In the genomic region with DNA sequence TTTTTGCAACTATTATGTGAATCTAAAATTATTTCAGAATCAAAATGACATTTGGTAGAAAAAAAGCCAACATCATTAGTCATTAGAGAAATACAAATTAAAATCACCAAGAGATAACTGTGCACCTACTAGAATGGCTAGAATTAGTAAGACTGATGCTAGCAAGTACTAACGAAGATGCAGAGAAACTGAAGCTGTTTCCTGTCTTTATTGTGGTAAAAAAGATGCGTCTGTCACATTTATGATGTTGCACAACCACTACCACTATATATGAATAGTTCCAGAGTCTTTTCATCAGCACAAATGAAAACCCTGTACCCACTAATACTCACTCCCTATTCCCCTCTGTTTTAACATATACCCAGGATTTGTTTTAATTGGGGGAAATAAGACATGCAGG, we compare ENCODE assay signal across 31 cellular contexts. TPM values are rescaled to one million over a fixed set of nuclear protein-coding genes. Genes with fewer than 3 reads are reported as not detected.
"Had no signal": no experiment of that assay in that cellular context is flagged by ENCODE, and none has a peak within 500 bp of the region (broad histone marks: within the 10 kb centered on the region; RNA-seq: fewer than 3 reads in every experiment).

No MANE protein-coding gene starts in this region.

- H3K36me3 ChIP-seq: ascending aorta, breast epithelium, gastroesophageal sphincter, heart right ventricle, WERI-Rb-1 had no signal

- H3K27ac ChIP-seq: ascending aorta, breast epithelium, coronary artery, dorsolateral prefrontal cortex, gastroesophageal sphincter, heart right ventricle, WERI-Rb-1 had no signal

- H3K9me3 ChIP-seq: ascending aorta, breast epithelium, gastroesophageal sphincter had no signal

- H3K4me3 ChIP-seq: ascending aorta, breast epithelium, coronary artery, dorsolateral prefrontal cortex, gastroesophageal sphincter, heart right ventricle had no signal

- DNase-seq: activated B cell treated with CpG ODN at 0.5 μM for 24 hours; activated CD4-positive, alpha-beta T cell treated with anti-CD3 and anti-CD28 coated beads for 48 hours; activated CD4-positive, alpha-beta T cell treated with anti-CD3 and anti-CD28 coated beads, Interleukin-2, amount 50 U/mL, for 1 hour; activated CD4-positive, alpha-beta T cell treated with anti-CD3 and anti-CD28 coated beads, Interleukin-2, amount 50 U/mL, for 48 hours; activated CD8-positive, alpha-beta memory T cell treated with anti-CD3 and anti-CD28 coated beads for 24 hours; activated CD8-positive, alpha-beta T cell treated with anti-CD3 and anti-CD28 coated beads for 36 hours; activated effector memory CD4-positive, alpha-beta T cell treated with anti-CD3 and anti-CD28 coated beads, Interleukin-2, amount 50 U/mL, for 16 hours; activated naive CD4-positive, alpha-beta T cell treated with anti-CD3 and anti-CD28 coated beads, Interleukin-2, amount 10 ng/mL, durations not matched to agents 7 days and 5 days; activated naive CD8-positive, alpha-beta T cell treated with anti-CD3 and anti-CD28 coated beads, Interleukin-2, amount 10 ng/mL, durations not matched to agents 7 days and 5 days; activated T-cell treated with anti-CD3 and anti-CD28 coated beads, Interleukin-2, amount 50 U/mL, for 4 hours; dorsolateral prefrontal cortex; effector memory CD4-positive, alpha-beta T cell; endodermal cell; foreskin melanocyte; heart right ventricle; T-helper 1 cell; T-helper 17 cell; T1000; WERI-Rb-1 had no signal

- H3K4me1 ChIP-seq: ascending aorta, breast epithelium, gastroesophageal sphincter, heart right ventricle had no signal

- H3K36me3 Mint-ChIP-seq: activated naive CD4-positive, alpha-beta T cell treated with anti-CD3 and anti-CD28 coated beads, Interleukin-2, amount 10 ng/mL, durations not matched to agents 7 days and 5 days; activated naive CD8-positive, alpha-beta T cell treated with anti-CD3 and anti-CD28 coated beads, Interleukin-2, amount 10 ng/mL, durations not matched to agents 7 days and 5 days; brain had no signal

- H3K27me3 ChIP-seq: ascending aorta, gastroesophageal sphincter had no signal

- H3K27ac Mint-ChIP-seq: activated B cell treated with CpG ODN at 0.5 μM for 24 hours; activated CD8-positive, alpha-beta T cell treated with anti-CD3 and anti-CD28 coated beads for 36 hours; activated naive CD4-positive, alpha-beta T cell treated with anti-CD3 and anti-CD28 coated beads, Interleukin-2, amount 10 ng/mL, durations not matched to agents 7 days and 5 days; activated naive CD4-positive, alpha-beta T cell treated with anti-CD3 and anti-CD28 coated beads, Interleukin-2, amount 50 U/mL, for 72 hours; activated naive CD8-positive, alpha-beta T cell treated with anti-CD3 and anti-CD28 coated beads, Interleukin-2, amount 10 ng/mL, durations not matched to agents 7 days and 5 days; activated T-helper 2 cell treated with anti-CD3 and anti-CD28 coated beads, Interferon-gamma antibody, Interleukin-2, Interleukin-4, amounts not matched to agents 10 μg/mL and 5 μg/mL and 100 μg/mL, durations not matched to agents 14 hours and 24 hours and 36 hours; brain; dendritic cell treated with granulocyte-macrophage colony-stimulating factor and Interleukin-4, amounts not matched to agents 40 ng/mL and 50 ng/mL, for 4 days; endodermal cell; T-helper 17 cell; T-helper 2 cell treated with Interferon-gamma antibody and Interleukin-4, amounts not matched to agents 5 μg/mL and 100 μg/mL, for 36 hours had no signal

- H3K4me3 Mint-ChIP-seq: activated B cell treated with CpG ODN at 0.5 μM for 24 hours; activated CD8-positive, alpha-beta T cell treated with anti-CD3 and anti-CD28 coated beads for 36 hours; activated naive CD4-positive, alpha-beta T cell treated with anti-CD3 and anti-CD28 coated beads, Interleukin-2, amount 10 ng/mL, durations not matched to agents 7 days and 5 days; activated naive CD8-positive, alpha-beta T cell treated with anti-CD3 and anti-CD28 coated beads, Interleukin-2, amount 10 ng/mL, durations not matched to agents 7 days and 5 days; activated T-cell treated with anti-CD3 and anti-CD28 coated beads, Interleukin-2, amount 50 U/mL, for 4 hours; brain; central memory CD8-positive, alpha-beta T cell; dendritic cell treated with granulocyte-macrophage colony-stimulating factor and Interleukin-4, amounts not matched to agents 40 ng/mL and 50 ng/mL, for 4 days; endodermal cell; T-helper 17 cell; T-helper 2 cell treated with Interferon-gamma antibody and Interleukin-4, amounts not matched to agents 5 μg/mL and 100 μg/mL, for 36 hours had no signal

- H3K9me3 Mint-ChIP-seq: activated naive CD4-positive, alpha-beta T cell treated with anti-CD3 and anti-CD28 coated beads, Interleukin-2, amount 10 ng/mL, durations not matched to agents 7 days and 5 days; activated naive CD8-positive, alpha-beta T cell treated with anti-CD3 and anti-CD28 coated beads, Interleukin-2, amount 10 ng/mL, durations not matched to agents 7 days and 5 days; activated T-cell treated with anti-CD3 and anti-CD28 coated beads, Interleukin-2, amount 50 U/mL, for 4 hours; activated T-helper 2 cell treated with anti-CD3 and anti-CD28 coated beads, Interferon-gamma antibody, Interleukin-2, Interleukin-4, amounts not matched to agents 10 μg/mL and 5 μg/mL and 100 μg/mL, durations not matched to agents 14 hours and 24 hours and 36 hours; dendritic cell treated with granulocyte-macrophage colony-stimulating factor and Interleukin-4, amounts not matched to agents 40 ng/mL and 50 ng/mL, for 4 days; endodermal cell; T-helper 2 cell treated with Interferon-gamma antibody and Interleukin-4, amounts not matched to agents 5 μg/mL and 100 μg/mL, for 36 hours had no signal

- H3K4me1 Mint-ChIP-seq: activated B cell treated with CpG ODN at 0.5 μM for 24 hours; activated naive CD4-positive, alpha-beta T cell treated with anti-CD3 and anti-CD28 coated beads, Interleukin-2, amount 10 ng/mL, durations not matched to agents 7 days and 5 days; brain; endodermal cell had no signal

- ATAC-seq: activated CD4-positive, CD25-positive, alpha-beta regulatory T cell treated with anti-CD3 and anti-CD28 coated beads, Interleukin-2, amount 50 U/mL, for 24 hours; activated CD8-positive, alpha-beta T cell treated with anti-CD3 and anti-CD28 coated beads for 36 hours; esophagus mucosa; gastroesophageal sphincter; heart right ventricle; T-helper 17 cell had no signal

RNA-seq across cellular contexts. Expression of a gene that starts 16.7 kb away (rescaled TPM):
- total RNA-seq: activated B cell treated with CpG ODN at 0.5 μM for 24 hours; activated CD8-positive, alpha-beta T cell treated with anti-CD3 and anti-CD28 coated beads for 36 hours; activated naive CD4-positive, alpha-beta T cell treated with anti-CD3 and anti-CD28 coated beads, Interleukin-2, amount 50 U/mL, for 72 hours; activated naive CD8-positive, alpha-beta T cell treated with anti-CD3 and anti-CD28 coated beads, Interleukin-2, amount 10 ng/mL, durations not matched to agents 7 days and 5 days; activated T-cell treated with anti-CD3 and anti-CD28 coated beads, Interleukin-2, amount 50 U/mL, for 4 hours; activated T-helper 2 cell treated with anti-CD3 and anti-CD28 coated beads, Interferon-gamma antibody, Interleukin-2, Interleukin-4, amounts not matched to agents 10 μg/mL and 5 μg/mL and 100 μg/mL, durations not matched to agents 14 hours and 24 hours and 36 hours; T-helper 17 cell had no signal
